In genomic region chr11:131063638-131064037, GRCh38 we compare ENCODE assay signal across 19 cellular contexts.
"Had no signal": no experiment of that assay in that cellular context is flagged by ENCODE, and none has a peak within 500 bp of the region (broad histone marks: within the 10 kb centered on the region; RNA-seq: fewer than 3 reads in every experiment).

No MANE protein-coding gene starts in this region.

- H3K4me1 ChIP-seq: heart left ventricle, right lobe of liver, testis had no signal

- H3K27me3 ChIP-seq: ovary, right lobe of liver, testis had no signal

- H3K9me3 ChIP-seq: heart left ventricle, ovary, right lobe of liver, testis had no signal

- DNase-seq: activated CD4-positive, CD25-positive, alpha-beta regulatory T cell; activated CD8-positive, alpha-beta memory T cell treated with anti-CD3 and anti-CD28 coated beads for 24 hours; activated effector memory CD4-positive, alpha-beta T cell treated with Interleukin-2 at 50 U/mL for 16 hours; cortex of kidney; immature natural killer cell; naive B cell; stimulated activated naive CD4-positive, alpha-beta T cell treated with Interleukin-2 at 50 U/mL for 16 hours had no signal

- H3K4me3 ChIP-seq: heart left ventricle, ovary, right lobe of liver, testis had no signal

- H3K4me3 Mint-ChIP-seq: activated CD4-positive, alpha-beta T cell treated with anti-CD3 and anti-CD28 coated beads for 36 hours; activated naive CD4-positive, alpha-beta T cell treated with anti-CD3 and anti-CD28 coated beads, Interleukin-2, amount 10 ng/mL, durations not matched to agents 7 days and 5 days; activated naive CD8-positive, alpha-beta T cell treated with anti-CD3 and anti-CD28 coated beads, Interleukin-2, amount 10 ng/mL, durations not matched to agents 7 days and 5 days; immature natural killer cell; mesothelial cell of epicardium; naive B cell; nephron progenitor cell; T-helper 2 cell treated with Interferon-gamma antibody and Interleukin-4, amounts not matched to agents 5 μg/mL and 100 μg/mL, for 36 hours had no signal

- ATAC-seq: activated CD4-positive, alpha-beta T cell treated with anti-CD3 and anti-CD28 coated beads for 36 hours; left colon had no signal

- H3K36me3 ChIP-seq: heart left ventricle, ovary, right lobe of liver had no signal

- H3K27me3 Mint-ChIP-seq: activated naive CD4-positive, alpha-beta T cell treated with anti-CD3 and anti-CD28 coated beads, Interleukin-2, amount 10 ng/mL, durations not matched to agents 7 days and 5 days; activated naive CD8-positive, alpha-beta T cell treated with anti-CD3 and anti-CD28 coated beads, Interleukin-2, amount 10 ng/mL, durations not matched to agents 7 days and 5 days had no signal

- H3K9me3 Mint-ChIP-seq: activated naive CD4-positive, alpha-beta T cell treated with anti-CD3 and anti-CD28 coated beads, Interleukin-2, amount 10 ng/mL, durations not matched to agents 7 days and 5 days; activated naive CD8-positive, alpha-beta T cell treated with anti-CD3 and anti-CD28 coated beads, Interleukin-2, amount 10 ng/mL, durations not matched to agents 7 days and 5 days; mesothelial cell of epicardium; nephron progenitor cell; T-helper 2 cell treated with Interferon-gamma antibody and Interleukin-4, amounts not matched to agents 5 μg/mL and 100 μg/mL, for 36 hours had no signal

- H3K27ac ChIP-seq: heart left ventricle, ovary, right lobe of liver, testis had no signal

- H3K36me3 Mint-ChIP-seq: activated naive CD4-positive, alpha-beta T cell treated with anti-CD3 and anti-CD28 coated beads, Interleukin-2, amount 10 ng/mL, durations not matched to agents 7 days and 5 days; activated naive CD8-positive, alpha-beta T cell treated with anti-CD3 and anti-CD28 coated beads, Interleukin-2, amount 10 ng/mL, durations not matched to agents 7 days and 5 days; immature natural killer cell; mesothelial cell of epicardium; naive B cell had no signal

- H3K27ac Mint-ChIP-seq: activated CD4-positive, alpha-beta T cell treated with anti-CD3 and anti-CD28 coated beads for 36 hours; activated naive CD4-positive, alpha-beta T cell treated with anti-CD3 and anti-CD28 coated beads, Interleukin-2, amount 10 ng/mL, durations not matched to agents 7 days and 5 days; activated naive CD8-positive, alpha-beta T cell treated with anti-CD3 and anti-CD28 coated beads, Interleukin-2, amount 10 ng/mL, durations not matched to agents 7 days and 5 days; immature natural killer cell; mesothelial cell of epicardium; naive B cell; nephron progenitor cell; progenitor cell of endocrine pancreas; T-helper 2 cell treated with Interferon-gamma antibody and Interleukin-4, amounts not matched to agents 5 μg/mL and 100 μg/mL, for 36 hours had no signal

- H3K4me1 Mint-ChIP-seq: activated CD4-positive, alpha-beta T cell treated with anti-CD3 and anti-CD28 coated beads for 36 hours; activated naive CD4-positive, alpha-beta T cell treated with anti-CD3 and anti-CD28 coated beads, Interleukin-2, amount 10 ng/mL, durations not matched to agents 7 days and 5 days; activated naive CD8-positive, alpha-beta T cell treated with anti-CD3 and anti-CD28 coated beads, Interleukin-2, amount 10 ng/mL, durations not matched to agents 7 days and 5 days; immature natural killer cell; mesothelial cell of epicardium; naive B cell; nephron progenitor cell had no signal
